16 cellular contexts compared by ENCODE assay signal in the genomic region with DNA sequence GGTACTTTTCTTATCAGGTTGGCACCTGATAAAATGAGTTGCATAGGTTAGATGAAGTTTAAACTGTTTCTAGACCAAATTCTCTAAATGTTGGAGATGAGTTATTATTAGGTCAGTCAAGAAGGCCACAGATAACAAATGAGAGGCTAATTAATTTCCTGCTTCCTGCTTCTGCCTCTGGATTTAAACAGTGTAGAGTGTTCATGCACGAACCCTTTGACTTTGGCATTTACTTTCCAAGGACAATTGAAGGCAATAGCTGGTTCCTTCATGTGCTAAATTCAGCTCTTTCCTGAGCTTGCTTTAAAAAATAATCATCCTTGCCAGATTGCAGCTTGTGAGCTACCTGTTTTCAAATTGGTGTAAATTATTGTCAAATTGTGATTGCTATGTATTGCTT.
A peak's percentile ranks its signal among the peaks of the same experiment; 100 is the strongest.
DNase-seq lines count a peak whose midpoint lies in the region; ATAC-seq and TF ChIP-seq lines count a peak whose summit lies in the region.
"Had no signal": no experiment of that assay in that cellular context is flagged by ENCODE, and none has a peak within 500 bp of the region (broad histone marks: within the 10 kb centered on the region; RNA-seq: fewer than 3 reads in every experiment).

No MANE protein-coding gene starts in this region.

- H3K4me3 ChIP-seq in right atrium auricular region (no peak overlapping the region), right cardiac atrium (ENCODE audit: low read length) (peak overlapping the region; percentile 15), uterus (no peak overlapping the region)
- H3K4me3 ChIP-seq: BLaER1, K562, Peyer's patch had no signal

- intact Hi-C loops in Right ventricle myocardium superior (cut with DNase I) (loop anchor here (10.0 kb wide), 1 partner anchor 80 kb away; a partner anchor contains a TSS), right cardiac atrium (cut with DNase I) (loop anchor here in 2 of 4 donors (10.0 kb wide), 2 partner anchors 70 to 140 kb away; no protein-coding TSS in a partner anchor), uterus (cut with DNase I; ENCODE audit: low total_unique reads) (no loop called here)

- ATAC-seq in Right ventricle myocardium superior (ENCODE audit: poor library complexity) (peak; percentile 68), right cardiac atrium (peak; percentile 56 to 68), HG02852 (IDR thresholded peaks at IDR 0.05; ENCODE audit: unreplicated experiment) (no peak)
- ATAC-seq: K562 had no signal

- H3K36me3 ChIP-seq in right atrium auricular region (no peaks in the 10 kb centered on the region), uterus (no peaks in the 10 kb centered on the region)
- H3K36me3 ChIP-seq: BLaER1, Peyer's patch had no signal

- peaks cover 33% of the 10 kb centered on the region for H3K4me1 Mint-ChIP-seq in endothelial cell (ENCODE audit: unreplicated experiment)
- H3K4me1 Mint-ChIP-seq: CD4-positive, alpha-beta memory T cell had no signal

- TF ChIP-seq CTCF in right atrium auricular region (IDR thresholded peaks at IDR 0.05) (no peak), endothelial cell (IDR thresholded peaks at IDR 0.05; ENCODE audit: unreplicated experiment) (no peak), uterus (IDR thresholded peaks at IDR 0.05) (no peak)

- DNase-seq in Right ventricle myocardium superior (no peak), right atrium auricular region (ENCODE audit: low spot score) (no peak), endothelial cell (ENCODE audit: low spot score) (no peak), right cardiac atrium (no peak), activated gamma-delta T cell treated with Interleukin-2 at 50 U/mL for 16 hours (no peak), uterus (no peak)
- DNase-seq: CD4-positive, alpha-beta memory T cell; HCEC 1CT; NCI-H1092 treated with DMSO at 0.1 percent for 48 hours; NCI-H146; NCI-H2081; NK-92 treated with Interleukin-12 subunit alpha and Interleukin-12 subunit beta, amount 100 ng/mL, for 24 hours; Peyer's patch had no signal

- H3K4me3 Mint-ChIP-seq in endothelial cell (ENCODE audit: unreplicated experiment) = no peak overlapping the region
- H3K4me3 Mint-ChIP-seq: CD4-positive, alpha-beta memory T cell had no signal

- H3K27ac ChIP-seq in right atrium auricular region = peak overlapping the region in 1 of 2 donors; percentile 61
- H3K27ac ChIP-seq in right cardiac atrium (ENCODE audit: low read length) = no peak overlapping the region
- no peak overlapping the region for H3K27ac ChIP-seq in uterus
- H3K27ac ChIP-seq: BLaER1, Peyer's patch had no signal

- H3K4me1 ChIP-seq in right atrium auricular region (peaks cover 0 to 34% of the 10 kb centered on the region in 2 donors), right cardiac atrium (ENCODE audit: control insufficient read depth, insufficient read depth, low read length) (peaks cover 6% of the 10 kb centered on the region), uterus (no peaks in the 10 kb centered on the region)
- H3K4me1 ChIP-seq: BLaER1, Peyer's patch had no signal

- H3K9me3 ChIP-seq in right atrium auricular region (no peaks in the 10 kb centered on the region), right cardiac atrium (ENCODE audit: control insufficient read depth, low read length) (no peaks in the 10 kb centered on the region), uterus (no peaks in the 10 kb centered on the region)
- H3K9me3 ChIP-seq: BLaER1, Peyer's patch had no signal

- peak overlapping the region; percentile 44 for H3K27ac Mint-ChIP-seq in endothelial cell (ENCODE audit: unreplicated experiment)
- H3K27ac Mint-ChIP-seq: CD4-positive, alpha-beta memory T cell had no signal

- no peaks in the 10 kb centered on the region for H3K36me3 Mint-ChIP-seq in endothelial cell (ENCODE audit: low read depth, unreplicated experiment)
- H3K36me3 Mint-ChIP-seq: CD4-positive, alpha-beta memory T cell had no signal

- H3K9me3 Mint-ChIP-seq in endothelial cell (ENCODE audit: unreplicated experiment) = no peaks in the 10 kb centered on the region

- H3K27me3 ChIP-seq in right atrium auricular region (no peaks in the 10 kb centered on the region), right cardiac atrium (ENCODE audit: control insufficient read depth, insufficient read depth) (no peaks in the 10 kb centered on the region), uterus (no peaks in the 10 kb centered on the region)
- H3K27me3 ChIP-seq: BLaER1, Peyer's patch had no signal

- 10% methylated on average over 1 of the region's 1 CpG for WGBS in right cardiac atrium

- no peak for TF ChIP-seq POLR2A in uterus (IDR thresholded peaks at IDR 0.05)

- H3K27me3 Mint-ChIP-seq in endothelial cell (ENCODE audit: unreplicated experiment) = no peaks in the 10 kb centered on the region
- H3K27me3 Mint-ChIP-seq: CD4-positive, alpha-beta memory T cell had no signal
